ENCODE assay signal across 1 cellular context in genomic region chr9:85600675-85601263, GRCh38.
A peak's percentile ranks its signal among the peaks of the same experiment; 100 is the strongest.
TF ChIP-seq lines count a peak whose summit lies in the region.

No MANE protein-coding gene starts in this region.

TF ChIP-seq in H1, 55 proteins besides CTCF, POLR2A, EP300 and RAD21:
- TF ChIP-seq TEAD4 (IDR thresholded peaks at IDR 0.05; ENCODE audit: low read depth, low read length) (peak; percentile 58; the same call in 1 of the 2 replicates), SIX5 (IDR thresholded peaks at IDR 0.05; ENCODE audit: low read depth, low read length) (no peak)
